In the genomic region with DNA sequence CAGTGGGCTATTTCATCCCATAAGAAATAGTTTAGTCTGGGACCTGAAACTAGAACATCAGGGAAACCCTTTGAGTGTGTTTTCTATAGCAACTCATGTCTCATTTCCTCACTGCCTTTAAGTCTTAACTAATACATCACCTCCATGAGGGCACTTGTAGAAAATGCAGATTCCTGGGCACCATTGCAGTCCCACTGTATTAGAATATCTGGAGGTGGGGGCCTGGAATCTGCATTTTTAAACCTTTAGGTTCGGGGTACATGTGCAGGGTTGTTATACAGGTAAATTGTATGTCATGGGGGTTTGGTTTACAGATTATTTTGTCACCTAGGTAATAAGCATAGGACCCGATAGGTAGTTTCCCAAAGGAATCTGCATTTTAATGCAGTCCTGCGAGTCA, we compare ENCODE assay signal across 33 cellular contexts.
"Had no signal": no experiment of that assay in that cellular context is flagged by ENCODE, and none has a peak within 500 bp of the region (broad histone marks: within the 10 kb centered on the region; RNA-seq: fewer than 3 reads in every experiment).

No MANE protein-coding gene starts in this region.

- H3K4me1 ChIP-seq: adrenal gland, ascending aorta, body of pancreas, breast epithelium had no signal

- H3K27me3 ChIP-seq: adrenal gland, ascending aorta, body of pancreas, brain microvascular endothelial cell, breast epithelium, cardiac muscle cell had no signal

- H3K36me3 ChIP-seq: adrenal gland, ascending aorta, brain microvascular endothelial cell, breast epithelium, cardiac muscle cell had no signal

- H3K9me3 ChIP-seq: adrenal gland, ascending aorta, body of pancreas, breast epithelium had no signal

- DNase-seq: activated effector memory CD4-positive, alpha-beta T cell treated with anti-CD3 and anti-CD28 coated beads, Interleukin-2, amount 50 U/mL, for 16 hours; activated effector memory CD4-positive, alpha-beta T cell treated with Interleukin-2 at 50 U/mL for 16 hours; activated gamma-delta T cell; activated gamma-delta T cell treated with Interleukin-2 at 50 U/mL for 16 hours; activated naive CD4-positive, alpha-beta T cell; activated naive CD4-positive, alpha-beta T cell treated with anti-CD3 and anti-CD28 coated beads for 36 hours; activated naive CD4-positive, alpha-beta T cell treated with anti-CD3 and anti-CD28 coated beads, Interleukin-2, amount 10 ng/mL, durations not matched to agents 7 days and 5 days; activated naive CD4-positive, alpha-beta T cell treated with anti-CD3 and anti-CD28 coated beads, Interleukin-2, amount 50 U/mL, for 16 hours; activated naive CD4-positive, alpha-beta T cell treated with Interleukin-2 at 50 U/mL for 16 hours; activated naive CD8-positive, alpha-beta T cell treated with anti-CD3 and anti-CD28 coated beads for 36 hours; activated naive CD8-positive, alpha-beta T cell treated with anti-CD3 and anti-CD28 coated beads, Interleukin-2, amount 10 ng/mL, durations not matched to agents 7 days and 5 days; activated naive CD8-positive, alpha-beta T cell treated with anti-CD3 and anti-CD28 coated beads, Interleukin-2, amount 50 U/mL, for 24 hours; activated T-cell treated with anti-CD3 and anti-CD28 coated beads, Interleukin-2, amount 50 U/mL, for 24 hours; activated T-cell treated with anti-CD3 and anti-CD28 coated beads, Interleukin-2, amount 50 U/mL, for 4 hours; activated T-cell treated with anti-CD3 and anti-CD28 coated beads, Interleukin-2, amount 50 U/mL, for 48 hours; activated T-cell treated with anti-CD3 and anti-CD28 coated beads, Interleukin-2, amount 50 U/mL, for 72 hours; adrenal gland; amniotic stem cell; amygdala; anterior cingulate cortex; aorta; body of pancreas; brain microvascular endothelial cell; caudate nucleus; central memory CD4-positive, alpha-beta T cell; cerebellar nuclear complex had no signal

- ATAC-seq: activated naive CD4-positive, alpha-beta T cell treated with anti-CD3 and anti-CD28 coated beads, Interleukin-2, amount 50 U/mL, for 72 hours; activated naive CD8-positive, alpha-beta T cell treated with anti-CD3 and anti-CD28 coated beads, Interleukin-2, amount 50 U/mL, for 24 hours; activated T-cell treated with anti-CD3 and anti-CD28 coated beads, Interleukin-2, amount 50 U/mL, for 4 hours; activated T-helper 17 cell treated with anti-CD3 and anti-CD28 coated beads, Interleukin-2, amount 50 U/mL, for 72 hours; body of pancreas had no signal

- H3K4me3 ChIP-seq: adrenal gland, ascending aorta, body of pancreas, breast epithelium, cardiac muscle cell had no signal

- H3K27ac ChIP-seq: adrenal gland, ascending aorta, body of pancreas, brain microvascular endothelial cell, breast epithelium, cardiac muscle cell had no signal

- FAIRE-seq: astrocyte, bronchial epithelial cell had no signal
